In the genomic region with DNA sequence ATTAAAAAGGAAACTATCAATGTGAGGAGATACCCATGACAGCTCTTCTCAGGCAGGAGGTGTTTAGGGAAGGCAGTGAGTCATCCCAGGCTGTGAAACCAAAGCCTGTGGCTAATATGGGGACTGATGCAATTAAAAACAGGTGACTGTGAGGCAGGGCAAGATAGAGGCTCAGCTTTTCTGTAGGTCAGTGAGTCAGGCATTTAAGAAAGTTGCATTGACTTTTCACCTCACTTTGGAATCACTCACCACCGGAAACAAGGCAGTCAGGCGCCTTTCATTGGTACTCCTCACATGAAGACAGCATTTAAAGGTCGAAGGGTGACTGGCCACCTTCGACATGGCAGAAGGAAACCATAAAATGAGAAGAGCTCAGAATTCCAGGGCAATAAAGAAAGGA, we compare ENCODE assay signal across 8 cellular contexts. TPM values are rescaled to one million over a fixed set of nuclear protein-coding genes. Genes with fewer than 3 reads are reported as not detected.
DNase-seq lines count a peak whose midpoint lies in the region; ATAC-seq and TF ChIP-seq lines count a peak whose summit lies in the region.

No MANE protein-coding gene starts in this region.

- H3K27me3 ChIP-seq in foreskin keratinocyte: peaks cover 15% of the 10 kb centered on the region

- no peaks in the 10 kb centered on the region for H3K4me1 ChIP-seq in foreskin keratinocyte

- no peak for TF ChIP-seq CTCF in foreskin keratinocyte (conservative IDR thresholded peaks at IDR 0.05)
- TF ChIP-seq CTCF in GM10248 (IDR thresholded peaks at IDR 0.05; ENCODE audit: control extremely low read depth, extremely low read depth, low read depth, missing control alignments): no peak

- CTCF ChIA-PET in GM10248 (lab: Yijun Ruan, JAX): no interaction called here

- ATAC-seq in GM21723 (IDR thresholded peaks at IDR 0.05; ENCODE audit: unreplicated experiment) (peak; percentile 76), foreskin keratinocyte (peak; percentile 79)

- peak; percentile 33 for DNase-seq in GM03348 (ENCODE audit: low spot score)
- peak; percentile 22 for DNase-seq in LoVo (ENCODE audit: low spot score)
- peak; percentile 46 to 72 for DNase-seq in foreskin keratinocyte
- DNase-seq in GOT3 (lab: John Stamatoyannopoulos, UW): no peak
- DNase-seq in T-helper 9 cell: no peak
- no peak for DNase-seq in GM10248 (ENCODE audit: extremely low spot score)
- no peak for DNase-seq in NCI-H526 treated with DMSO at 0.1 percent for 48 hours (lab: John Stamatoyannopoulos, UW)

- POLR2A ChIA-PET in GM10248 (lab: Yijun Ruan, JAX): no interaction called here

- H3K27ac ChIP-seq in foreskin keratinocyte: no peak overlapping the region

RNA-seq across cellular contexts. Expression of a gene that starts 54.5 kb away (rescaled TPM):
- total RNA-seq in foreskin keratinocyte: 0.21 and 2.8 TPM in 2 replicates
- 0.02 and 0.32 TPM in 2 replicates for polyA plus RNA-seq in foreskin keratinocyte

Comparison
In these comparisons a context has a peak if more than half of its experiments do, and no peak if none do; other contexts are left out.
1. DNase-seq: peak in GM03348 (single experiment), LoVo (single experiment) and foreskin keratinocyte (2 of 2); none in GOT3 (single experiment), T-helper 9 cell (single experiment), GM10248 (single experiment) and NCI-H526 treated with DMSO at 0.1 percent for 48 hours (single experiment).